Comparison of ENCODE assay signal across 8 cellular contexts in the genomic region with DNA sequence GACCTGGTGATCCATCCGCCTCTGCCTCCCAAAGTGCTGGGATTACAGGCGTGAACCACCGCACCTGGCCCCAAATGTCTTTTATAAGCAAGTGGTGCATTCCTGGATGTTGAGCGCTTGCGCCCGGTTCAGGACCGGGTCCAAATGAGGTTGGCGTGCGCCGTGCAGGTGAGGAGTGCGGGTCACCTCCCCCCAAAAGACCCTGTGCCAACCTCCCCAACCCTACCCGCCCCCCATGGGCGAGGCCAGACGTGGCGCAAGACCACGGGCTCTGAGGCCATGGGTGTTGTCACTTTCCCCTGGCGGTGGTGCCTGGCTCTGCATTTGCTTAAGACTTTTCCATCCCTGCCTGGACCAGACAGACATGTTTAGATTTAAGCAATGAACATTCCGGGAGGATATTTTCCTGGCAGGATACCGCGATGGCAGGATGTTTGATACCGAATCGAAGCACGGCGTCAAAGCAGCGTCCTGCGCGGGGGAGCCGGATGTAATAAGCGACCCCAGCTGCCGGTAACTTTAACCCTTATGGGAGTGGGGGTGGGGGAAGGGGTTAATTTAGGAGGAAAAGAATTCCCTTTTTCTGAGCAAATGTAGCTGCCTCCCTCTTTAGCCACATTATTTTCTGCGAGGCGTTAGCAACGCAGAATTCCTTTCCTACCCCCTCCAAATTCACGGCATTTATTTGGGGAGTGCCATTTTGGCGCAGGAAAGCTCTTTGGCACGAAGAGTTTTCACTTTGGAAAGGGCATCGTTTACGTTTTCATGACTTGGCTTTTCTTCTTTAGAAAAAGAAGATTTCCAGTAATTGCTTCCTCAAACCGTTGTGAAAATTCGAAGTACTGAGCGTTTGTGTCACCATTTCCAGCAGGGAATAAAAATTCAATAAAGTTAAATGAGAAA. TPM values are rescaled to one million over a fixed set of nuclear protein-coding genes. Genes with fewer than 3 reads are reported as not detected.
DNase-seq lines count a peak whose midpoint lies in the region; ATAC-seq and TF ChIP-seq lines count a peak whose summit lies in the region.

No MANE protein-coding gene starts in this region.

- no peaks in the 10 kb centered on the region for H3K36me3 ChIP-seq in ACC112 (ENCODE audit: insufficient read depth, low read length)

- H2AFZ ChIP-seq in ACC112 (ENCODE audit: low read length, unreplicated experiment): no peak overlapping the region

- H3K79me2 ChIP-seq in ACC112 (ENCODE audit: control insufficient read depth, insufficient read depth, low read length, unreplicated experiment): peaks cover 12% of the 10 kb centered on the region

- ATAC-seq in GM18502 (IDR thresholded peaks at IDR 0.05; ENCODE audit: poor library complexity, unreplicated experiment) (peak; percentile 29), SK-N-SH treated with all-trans-retinoic acid at 6 μM for 48 hours (peak; percentile 66), HG03025 (IDR thresholded peaks at IDR 0.05; ENCODE audit: low FRiP score, unreplicated experiment) (no peak)

- peaks cover 4% of the 10 kb centered on the region for H3K4me1 ChIP-seq in ACC112 (ENCODE audit: control insufficient read depth, insufficient read depth, low read length, unreplicated experiment)

- DNase-seq in M059J (ENCODE audit: low read depth) (peak; percentile 68), astrocyte of the hippocampus (ENCODE audit: low read depth, low spot score) (peak; percentile 82), skeletal muscle cell (ENCODE audit: low read depth) (no peak)

- no peak overlapping the region for H3K27ac ChIP-seq in ACC112 (ENCODE audit: low read depth, low read length)

- H3K4me3 ChIP-seq in ACC112 (ENCODE audit: low read depth, low read length): peak overlapping the region; percentile 98
- H3K4me3 ChIP-seq in iPS-11a (ENCODE audit: low read depth, low read length): peak overlapping the region; percentile 78
- peak overlapping the region; percentile 74 for H3K4me3 ChIP-seq in skeletal muscle cell (ENCODE audit: low read depth, low read length)

- H3K27me3 ChIP-seq in ACC112 (ENCODE audit: insufficient read depth, low read length): peaks cover 36% of the 10 kb centered on the region

TF ChIP-seq in SK-N-SH treated with all-trans-retinoic acid at 6 μM for 48 hours, 23 proteins besides CTCF, POLR2A, EP300 and RAD21:
- TF ChIP-seq, protein P1, sequence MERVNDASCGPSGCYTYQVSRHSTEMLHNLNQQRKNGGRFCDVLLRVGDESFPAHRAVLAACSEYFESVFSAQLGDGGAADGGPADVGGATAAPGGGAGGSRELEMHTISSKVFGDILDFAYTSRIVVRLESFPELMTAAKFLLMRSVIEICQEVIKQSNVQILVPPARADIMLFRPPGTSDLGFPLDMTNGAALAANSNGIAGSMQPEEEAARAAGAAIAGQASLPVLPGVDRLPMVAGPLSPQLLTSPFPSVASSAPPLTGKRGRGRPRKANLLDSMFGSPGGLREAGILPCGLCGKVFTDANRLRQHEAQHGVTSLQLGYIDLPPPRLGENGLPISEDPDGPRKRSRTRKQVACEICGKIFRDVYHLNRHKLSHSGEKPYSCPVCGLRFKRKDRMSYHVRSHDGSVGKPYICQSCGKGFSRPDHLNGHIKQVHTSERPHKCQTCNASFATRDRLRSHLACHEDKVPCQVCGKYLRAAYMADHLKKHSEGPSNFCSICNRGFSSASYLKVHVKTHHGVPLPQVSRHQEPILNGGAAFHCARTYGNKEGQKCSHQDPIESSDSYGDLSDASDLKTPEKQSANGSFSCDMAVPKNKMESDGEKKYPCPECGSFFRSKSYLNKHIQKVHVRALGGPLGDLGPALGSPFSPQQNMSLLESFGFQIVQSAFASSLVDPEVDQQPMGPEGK (CRISPR knock-in tag; IDR thresholded peaks at IDR 0.05; ENCODE audit: borderline replicate concordance): 0 out of 2 replicates have a peak, but pooled peaks have one; percentile 17
- TF ChIP-seq PPARA (CRISPR knock-in tag; IDR thresholded peaks at IDR 0.05; ENCODE audit: borderline replicate concordance) (no peak), ZNF70 (CRISPR knock-in tag; IDR thresholded peaks at IDR 0.05) (peak; percentile 65; the same call in 1 of the 2 replicates)
- TF ChIP-seq, protein P2, sequence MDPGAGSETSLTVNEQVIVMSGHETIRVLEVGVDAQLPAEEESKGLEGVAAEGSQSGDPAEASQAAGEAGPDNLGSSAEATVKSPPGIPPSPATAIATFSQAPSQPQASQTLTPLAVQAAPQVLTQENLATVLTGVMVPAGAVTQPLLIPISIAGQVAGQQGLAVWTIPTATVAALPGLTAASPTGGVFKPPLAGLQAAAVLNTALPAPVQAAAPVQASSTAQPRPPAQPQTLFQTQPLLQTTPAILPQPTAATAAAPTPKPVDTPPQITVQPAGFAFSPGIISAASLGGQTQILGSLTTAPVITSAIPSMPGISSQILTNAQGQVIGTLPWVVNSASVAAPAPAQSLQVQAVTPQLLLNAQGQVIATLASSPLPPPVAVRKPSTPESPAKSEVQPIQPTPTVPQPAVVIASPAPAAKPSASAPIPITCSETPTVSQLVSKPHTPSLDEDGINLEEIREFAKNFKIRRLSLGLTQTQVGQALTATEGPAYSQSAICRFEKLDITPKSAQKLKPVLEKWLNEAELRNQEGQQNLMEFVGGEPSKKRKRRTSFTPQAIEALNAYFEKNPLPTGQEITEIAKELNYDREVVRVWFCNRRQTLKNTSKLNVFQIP (CRISPR knock-in tag; IDR thresholded peaks at IDR 0.05; ENCODE audit: borderline replicate concordance, low read depth): 0 out of 2 replicates have a peak, but pooled peaks have one; percentile 85

RNA-seq across cellular contexts. Expression of a gene that starts 27.8 kb away (rescaled TPM):
- total RNA-seq in M059J (2014; rRNA removed; shearing (Covaris generic)): 38.4 and 49.7 TPM in 2 replicates

RNA-seq across cellular contexts. Expression of a gene that starts 42.7 kb away (rescaled TPM):
- not detected in 2 replicates for total RNA-seq in M059J (2014; rRNA removed; shearing (Covaris generic))

RNA-seq across cellular contexts. Expression of a gene that starts 52.7 kb away (rescaled TPM):
- 12.1 and 24.0 TPM in 2 replicates for total RNA-seq in M059J (2014; rRNA removed; shearing (Covaris generic))
